In the genomic region with DNA sequence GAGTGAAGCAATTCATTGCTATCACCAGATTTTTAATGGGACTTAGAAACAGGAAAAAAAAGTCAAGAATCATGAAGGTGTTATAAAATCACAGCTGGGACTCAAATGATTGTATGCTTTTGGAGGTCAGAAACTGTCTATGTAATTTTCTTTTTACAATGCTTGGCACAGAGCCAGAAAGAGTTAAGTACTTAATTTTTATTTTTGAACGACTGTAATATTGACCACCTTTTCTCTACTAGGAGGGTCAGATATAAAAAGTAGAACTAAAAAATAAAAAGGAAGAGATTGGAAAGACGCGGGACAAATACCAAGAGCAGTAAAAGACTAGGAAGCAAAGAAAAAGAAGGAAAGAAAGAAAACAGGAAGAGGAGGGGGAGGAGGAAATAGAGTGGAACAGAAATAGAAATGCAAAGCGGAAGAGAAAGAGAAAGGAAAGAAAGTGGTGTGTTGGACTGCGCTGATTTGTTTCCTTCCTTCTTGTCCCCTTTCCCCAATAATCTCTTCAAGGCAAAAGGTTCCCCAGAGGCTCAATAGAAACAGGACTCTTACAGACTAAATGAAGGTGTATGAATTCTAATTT, we compare ENCODE assay signal across 10 cellular contexts. TPM values are rescaled to one million over a fixed set of nuclear protein-coding genes. Genes with fewer than 3 reads are reported as not detected.
DNase-seq lines count a peak whose midpoint lies in the region; ATAC-seq and TF ChIP-seq lines count a peak whose summit lies in the region.
"Had no signal": no experiment of that assay in that cellular context is flagged by ENCODE, and none has a peak within 500 bp of the region (broad histone marks: within the 10 kb centered on the region; RNA-seq: fewer than 3 reads in every experiment).

No MANE protein-coding gene starts in this region.

- no peak overlapping the region for H2BK20ac ChIP-seq in H9 (ENCODE audit: low read depth, low read length, poor library complexity, severe bottlenecking)

- H4K20me1 ChIP-seq in KMS-11 (ENCODE audit: insufficient read depth) (no peaks in the 10 kb centered on the region), H9 (ENCODE audit: control insufficient read depth, insufficient read depth, insufficient read length) (no peaks in the 10 kb centered on the region)

- no peaks in the 10 kb centered on the region for H3K79me2 ChIP-seq in KMS-11 (ENCODE audit: insufficient read depth, low read depth)
- no peaks in the 10 kb centered on the region for H3K79me2 ChIP-seq in H9 (ENCODE audit: insufficient read depth, low read length)
- H3K79me2 ChIP-seq: hepatocyte had no signal

- no peaks in the 10 kb centered on the region for H3K23me2 ChIP-seq in H9 (ENCODE audit: insufficient read length, low read depth, low read length, poor library complexity, severe bottlenecking)

- H4K5ac ChIP-seq in H9 (ENCODE audit: insufficient read length, low read depth, low read length), result no peak overlapping the region

- peak overlapping the region; percentile 70 for H3K4me3 Mint-ChIP-seq in activated CD4-positive, alpha-beta T cell treated with anti-CD3 and anti-CD28 coated beads, Interleukin-2, amount 10 ng/mL, durations not matched to agents 7 days and 5 days
- H3K4me3 Mint-ChIP-seq in activated T-helper 17 cell treated with anti-CD3 and anti-CD28 coated beads, Interleukin-2, amount 50 U/mL, for 72 hours, result peak overlapping the region; percentile 71
- no peak overlapping the region for H3K4me3 Mint-ChIP-seq in H9

- H3K9ac ChIP-seq in KMS-11, result no peak overlapping the region
- no peak overlapping the region for H3K9ac ChIP-seq in H9 (ENCODE audit: extremely low read depth, insufficient read length, low read length)

- no peak overlapping the region for H3K4me3 ChIP-seq in KMS-11 (IDR thresholded peaks at IDR 0.05; ENCODE audit: insufficient read depth, low read depth, low read length)
- H3K4me3 ChIP-seq: hepatocyte had no signal

- no peak overlapping the region for H4K91ac ChIP-seq in H9 (ENCODE audit: insufficient read length, low read depth, low read length)

- H2BK12ac ChIP-seq in H9 (ENCODE audit: insufficient read length, low read depth, low read length), result no peak overlapping the region

- peaks cover 58% of the 10 kb centered on the region for H3K36me3 Mint-ChIP-seq in activated CD4-positive, alpha-beta T cell treated with anti-CD3 and anti-CD28 coated beads, Interleukin-2, amount 10 ng/mL, durations not matched to agents 7 days and 5 days (ENCODE audit: low read depth)
- no peaks in the 10 kb centered on the region for H3K36me3 Mint-ChIP-seq in activated T-helper 17 cell treated with anti-CD3 and anti-CD28 coated beads, Interleukin-2, amount 50 U/mL, for 72 hours (ENCODE audit: low read depth)
- peaks cover 8 to 10% (median 8%) of the 10 kb centered on the region in 3 experiments for H3K36me3 Mint-ChIP-seq in H9 (ENCODE audit: insufficient read depth in 1 of 3, low read depth in 3 of 3)

- H3K9me3 Mint-ChIP-seq in activated CD4-positive, alpha-beta T cell treated with anti-CD3 and anti-CD28 coated beads, Interleukin-2, amount 10 ng/mL, durations not matched to agents 7 days and 5 days, result peaks cover 23% of the 10 kb centered on the region
- H3K9me3 Mint-ChIP-seq in activated T-helper 17 cell treated with anti-CD3 and anti-CD28 coated beads, Interleukin-2, amount 50 U/mL, for 72 hours, result peaks cover under 1% of the 10 kb centered on the region
- H3K9me3 Mint-ChIP-seq in H9, result peaks cover 11 to 17% of the 10 kb centered on the region in 2 experiments

- POLR2A ChIA-PET in activated CD4-positive, alpha-beta T cell treated with anti-CD3 and anti-CD28 coated beads, Interleukin-2, amount 10 ng/mL, durations not matched to agents 7 days and 5 days (lab: Charles Lee), result no interaction called here

- H3K79me1 ChIP-seq in H9 (ENCODE audit: insufficient read depth, low read depth, low read length, poor library complexity, severe bottlenecking), result no peaks in the 10 kb centered on the region

- H3K27ac Mint-ChIP-seq in activated CD4-positive, alpha-beta T cell treated with anti-CD3 and anti-CD28 coated beads, Interleukin-2, amount 10 ng/mL, durations not matched to agents 7 days and 5 days, result peak overlapping the region; percentile 90
- peak overlapping the region; percentile 82 for H3K27ac Mint-ChIP-seq in activated T-helper 17 cell treated with anti-CD3 and anti-CD28 coated beads, Interleukin-2, amount 50 U/mL, for 72 hours
- H3K27ac Mint-ChIP-seq in H9, result no peak overlapping the region

- H2BK5ac ChIP-seq in H9 (ENCODE audit: insufficient read length, low read length), result no peak overlapping the region

- H2BK120ac ChIP-seq in H9 (ENCODE audit: low read depth, low read length, poor library complexity, severe bottlenecking), result no peak overlapping the region

- H2BK15ac ChIP-seq in H9 (ENCODE audit: low read depth, low read length), result no peak overlapping the region

- no peak overlapping the region for H3K56ac ChIP-seq in H9 (ENCODE audit: insufficient read length, low read depth, low read length)

- no CpG with 5 or more reads among the region's 5 CpGs for WGBS in H9 (ENCODE audit: extremely low coverage, insufficient read length, low lambda C conversion rate)

- DNase-seq in activated CD4-positive, alpha-beta T cell treated with anti-CD3 and anti-CD28 coated beads, Interleukin-2, amount 10 ng/mL, durations not matched to agents 7 days and 5 days, result no peak
- DNase-seq in activated CD4-positive, alpha-beta T cell treated with anti-CD3 and anti-CD28 coated beads for 4 hours, result no peak
- DNase-seq in pons (ENCODE audit: low spot score), result peak; percentile 34
- DNase-seq in H9, result no peak
- no peak for DNase-seq in posterior vena cava (ENCODE audit: low spot score)
- DNase-seq: NCI-H526 had no signal

- no peaks in the 10 kb centered on the region for H3K27me3 Mint-ChIP-seq in activated CD4-positive, alpha-beta T cell treated with anti-CD3 and anti-CD28 coated beads, Interleukin-2, amount 10 ng/mL, durations not matched to agents 7 days and 5 days
- H3K27me3 Mint-ChIP-seq in activated T-helper 17 cell treated with anti-CD3 and anti-CD28 coated beads, Interleukin-2, amount 50 U/mL, for 72 hours, result no peaks in the 10 kb centered on the region
- H3K27me3 Mint-ChIP-seq in H9 (ENCODE audit: low read depth), result no peaks in the 10 kb centered on the region; the same call in 1 of the 2 replicates

- ATAC-seq in activated T-helper 17 cell treated with anti-CD3 and anti-CD28 coated beads, Interleukin-2, amount 50 U/mL, for 72 hours (replicated peaks), result no peak
- no peak for ATAC-seq in HG03457 (IDR thresholded peaks at IDR 0.05; ENCODE audit: unreplicated experiment)

- no peak overlapping the region for H3K18ac ChIP-seq in H9 (ENCODE audit: insufficient read length, low read depth, low read length)

- TF ChIP-seq CTCF in KMS-11 (conservative IDR thresholded peaks at IDR 0.05; ENCODE audit: low read depth, low read length), result no peak
- TF ChIP-seq CTCF in H9 (conservative IDR thresholded peaks at IDR 0.05), result no peak

- H3K9me3 ChIP-seq in H9 (ENCODE audit: control insufficient read depth, low read depth, low read length), result no peaks in the 10 kb centered on the region

- H3K4me1 ChIP-seq in KMS-11 (ENCODE audit: low read depth, poor library complexity, severe bottlenecking) (peaks cover 45% of the 10 kb centered on the region), H9 (ENCODE audit: insufficient read depth, low read length) (no peaks in the 10 kb centered on the region)

- H2AFZ ChIP-seq in KMS-11 (ENCODE audit: low read depth) (no peak overlapping the region), H9 (ENCODE audit: low read length) (no peak overlapping the region)
- H2AFZ ChIP-seq: hepatocyte had no signal

- H3K4me2 ChIP-seq in KMS-11, result peak overlapping the region; percentile 97
- H3K4me2 ChIP-seq in H9 (ENCODE audit: insufficient read depth, insufficient read length, low read length), result no peak overlapping the region
- H3K4me2 ChIP-seq: hepatocyte had no signal

- no peak overlapping the region for H4K8ac ChIP-seq in H9 (replicated peaks; ENCODE audit: insufficient read length, low read depth, low read length)

- H3K27me3 ChIP-seq in KMS-11 (ENCODE audit: insufficient read depth, low read depth) (no peaks in the 10 kb centered on the region), H9 (ENCODE audit: insufficient read depth, low read length) (no peaks in the 10 kb centered on the region)
- H3K27me3 ChIP-seq: hepatocyte had no signal

- no peak overlapping the region for H2AK5ac ChIP-seq in H9 (ENCODE audit: insufficient read length, low read length)

- intact Hi-C loops in posterior vena cava (cut with DNase I), result no loop called here

- no peak overlapping the region for H3K14ac ChIP-seq in H9 (ENCODE audit: insufficient read depth, low read length)

- H3K4ac ChIP-seq in H9 (ENCODE audit: low read depth, low read length), result no peak overlapping the region

- CTCF ChIA-PET in activated CD4-positive, alpha-beta T cell treated with anti-CD3 and anti-CD28 coated beads, Interleukin-2, amount 10 ng/mL, durations not matched to agents 7 days and 5 days (lab: Charles Lee), result no interaction called here

- no peaks in the 10 kb centered on the region for H3K36me3 ChIP-seq in KMS-11 (ENCODE audit: insufficient read depth)

- H3K23ac ChIP-seq in H9 (ENCODE audit: insufficient read length, low read depth, low read length), result no peak overlapping the region

- H3T11ph ChIP-seq in H9 (ENCODE audit: low read length), result no peak overlapping the region

- H3K4me1 Mint-ChIP-seq in activated CD4-positive, alpha-beta T cell treated with anti-CD3 and anti-CD28 coated beads, Interleukin-2, amount 10 ng/mL, durations not matched to agents 7 days and 5 days, result peaks cover 52% of the 10 kb centered on the region
- H3K4me1 Mint-ChIP-seq in activated T-helper 17 cell treated with anti-CD3 and anti-CD28 coated beads, Interleukin-2, amount 50 U/mL, for 72 hours, result peaks cover 39% of the 10 kb centered on the region
- H3K4me1 Mint-ChIP-seq in H9, result no peaks in the 10 kb centered on the region

- H3K27ac ChIP-seq in KMS-11, result no peak overlapping the region
- no peak overlapping the region for H3K27ac ChIP-seq in H9 (ENCODE audit: insufficient read length, low read depth, low read length)
- H3K27ac ChIP-seq: hepatocyte had no signal

RNA-seq across cellular contexts. Expression of a gene that starts 23.2 kb away (rescaled TPM):
- total RNA-seq in activated CD4-positive, alpha-beta T cell treated with anti-CD3 and anti-CD28 coated beads, Interleukin-2, amount 10 ng/mL, durations not matched to agents 7 days and 5 days, result 10 to 100 TPM; 58.2 to 61.4 TPM
- total RNA-seq in activated T-helper 17 cell treated with anti-CD3 and anti-CD28 coated beads, Interleukin-2, amount 50 U/mL, for 72 hours, result 10 to 100 TPM; 40.9 to 47.2 TPM
- total RNA-seq in H9 (2021) (81.5 and 88.2 TPM in 2 replicates), posterior vena cava (10 to 100 TPM; 26.1 to 28.8 TPM)

Comparison
In these comparisons a context has a peak if more than half of its experiments do, and no peak if none do; other contexts are left out.
1. H3K27ac Mint-ChIP-seq: peak in activated CD4-positive, alpha-beta T cell treated with anti-CD3 and anti-CD28 coated beads, Interleukin-2, amount 10 ng/mL, durations not matched to agents 7 days and 5 days (single experiment) and activated T-helper 17 cell treated with anti-CD3 and anti-CD28 coated beads, Interleukin-2, amount 50 U/mL, for 72 hours (single experiment); none in H9 (0 of 3).
2. H3K4me3 Mint-ChIP-seq: peak in activated CD4-positive, alpha-beta T cell treated with anti-CD3 and anti-CD28 coated beads, Interleukin-2, amount 10 ng/mL, durations not matched to agents 7 days and 5 days (single experiment) and activated T-helper 17 cell treated with anti-CD3 and anti-CD28 coated beads, Interleukin-2, amount 50 U/mL, for 72 hours (single experiment); none in H9 (0 of 2).